22 cellular contexts compared by ENCODE assay signal in the genomic region with DNA sequence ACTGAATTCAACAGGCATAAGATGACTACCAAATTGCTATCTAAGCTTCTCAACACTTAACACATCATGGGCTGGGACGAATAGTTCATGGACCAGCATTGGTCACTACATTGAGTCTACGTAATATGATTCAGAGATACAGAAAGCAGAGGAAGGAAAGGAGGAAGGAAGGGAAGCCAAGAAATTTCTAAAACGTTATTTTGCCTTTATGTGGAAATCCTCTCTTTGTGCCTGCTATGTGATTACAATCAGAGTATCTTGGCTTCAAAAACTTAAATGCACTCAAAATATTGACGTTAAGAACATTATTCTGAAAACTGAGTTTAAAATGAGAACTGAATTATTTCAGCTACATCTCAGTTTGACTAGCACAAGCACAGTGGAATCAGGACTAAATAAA.
"Had no signal": no experiment of that assay in that cellular context is flagged by ENCODE, and none has a peak within 500 bp of the region (broad histone marks: within the 10 kb centered on the region; RNA-seq: fewer than 3 reads in every experiment).

No MANE protein-coding gene starts in this region.

- H3K4me3 ChIP-seq: coronary artery, esophagus squamous epithelium, lung, ovary, testis, tibial nerve had no signal

- H3K9me3 Mint-ChIP-seq: nephron had no signal

- H3K9me3 ChIP-seq: esophagus squamous epithelium, neutrophil, ovary, testis, tibial nerve had no signal

- H3K4me3 Mint-ChIP-seq: immature natural killer cell; naive B cell; nephron; stimulated activated effector memory CD8-positive, alpha-beta T cell treated with anti-CD3 and anti-CD28 coated beads, Interleukin-12 subunit alpha, Interleukin-12 subunit beta, amount 100 ng/mL, for 72 hours had no signal

- H3K36me3 ChIP-seq: neutrophil, ovary had no signal

- H3K27ac Mint-ChIP-seq: immature natural killer cell; naive B cell; nephron; stimulated activated effector memory CD8-positive, alpha-beta T cell treated with anti-CD3 and anti-CD28 coated beads, Interleukin-12 subunit alpha, Interleukin-12 subunit beta, amount 100 ng/mL, for 72 hours had no signal

- H3K27ac ChIP-seq: coronary artery, esophagus squamous epithelium, foreskin keratinocyte, neutrophil, ovary, testis, tibial nerve had no signal

- H3K27me3 ChIP-seq: esophagus squamous epithelium, foreskin keratinocyte, neutrophil, ovary, testis, tibial nerve had no signal

- ATAC-seq: foreskin keratinocyte; left cardiac atrium; left ventricle myocardium superior; right cardiac atrium; stimulated activated effector memory CD8-positive, alpha-beta T cell treated with anti-CD3 and anti-CD28 coated beads, Interleukin-12 subunit alpha, Interleukin-12 subunit beta, amount 100 ng/mL, for 72 hours; stimulated activated naive CD8-positive, alpha-beta T cell treated with anti-CD3 and anti-CD28 coated beads, Interleukin-15, Interleukin-2, amounts not matched to agents 100 U/mL and 50 U/mL, for 24 hours had no signal

- H3K4me1 Mint-ChIP-seq: immature natural killer cell; naive B cell; stimulated activated effector memory CD8-positive, alpha-beta T cell treated with anti-CD3 and anti-CD28 coated beads, Interleukin-12 subunit alpha, Interleukin-12 subunit beta, amount 100 ng/mL, for 72 hours had no signal

- DNase-seq: central memory CD4-positive, alpha-beta T cell; effector memory CD4-positive, alpha-beta T cell; esophagus squamous epithelium; foreskin keratinocyte; immature natural killer cell; left cardiac atrium; left ventricle myocardium superior; mesendoderm; naive B cell; ovary; right cardiac atrium; small intestine; stimulated activated CD4-positive, alpha-beta T cell treated with anti-CD3 and anti-CD28 coated beads, Interleukin-2, amount 100 ng/mL, for 48 hours; stimulated activated CD8-positive, alpha-beta memory T cell treated with anti-CD3 and anti-CD28 coated beads, Interleukin-4, amount 100 ng/mL, for 48 hours; stimulated activated naive CD8-positive, alpha-beta T cell treated with anti-CD3 and anti-CD28 coated beads, Interleukin-15, Interleukin-2, amounts not matched to agents 100 U/mL and 50 U/mL, for 24 hours; testis had no signal
